Comparison of ENCODE assay signal across 11 cellular contexts in the genomic region with DNA sequence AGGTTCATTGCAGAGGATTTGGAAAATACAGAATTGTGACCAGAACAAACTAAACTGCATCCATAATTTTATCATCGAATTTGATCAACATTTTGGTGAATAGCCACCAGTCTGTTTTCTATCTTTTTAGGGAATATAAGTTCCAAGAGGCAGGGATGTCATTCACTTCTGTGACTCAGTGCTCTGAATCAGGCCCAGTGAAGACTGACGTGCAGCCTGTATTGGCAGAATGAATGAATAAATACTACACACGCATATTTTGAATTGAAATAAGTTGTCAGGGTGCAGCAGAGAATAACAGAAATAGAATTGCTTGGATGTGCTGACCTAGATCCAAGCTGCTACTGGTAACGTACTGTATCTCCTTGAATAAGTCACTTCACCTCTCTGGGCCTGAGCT. TPM values are rescaled to one million over a fixed set of nuclear protein-coding genes. Genes with fewer than 3 reads are reported as not detected.
DNase-seq lines count a peak whose midpoint lies in the region; ATAC-seq, FAIRE-seq and TF ChIP-seq lines count a peak whose summit lies in the region.
"Had no signal": no experiment of that assay in that cellular context is flagged by ENCODE, and none has a peak within 500 bp of the region (broad histone marks: within the 10 kb centered on the region; RNA-seq: fewer than 3 reads in every experiment).

No MANE protein-coding gene starts in this region.

- peak overlapping the region; percentile 91 for H3K27ac Mint-ChIP-seq in T-helper 17 cell

- H3K4me2 ChIP-seq in SK-N-SH: peak overlapping the region; percentile 62; the same call in 1 of the 2 replicates
- H3K4me2 ChIP-seq in HepG2 (ENCODE audit: low read depth, low read length): no peak overlapping the region

- intact Hi-C loops in HepG2 (cut with micrococcal nuclease; ENCODE audit: unreplicated experiment): no loop called here

- no peak overlapping the region for H3K4me3 Mint-ChIP-seq in T-helper 17 cell

- TF ChIP-seq CTCF in SK-N-SH (IDR thresholded peaks at IDR 0.05): no peak
- TF ChIP-seq CTCF in fibroblast of mammary gland (conservative IDR thresholded peaks at IDR 0.05; ENCODE audit: control insufficient read depth, insufficient read depth, low read depth, low read length): no peak
- no peak for TF ChIP-seq CTCF in HepG2 (CRISPR knock-in tag; IDR thresholded peaks at IDR 0.05)

- peaks cover 16% of the 10 kb centered on the region for H3F3A ChIP-seq in SK-N-SH (replicated peaks; ENCODE audit: insufficient read depth)

- 42% methylated on average over 4 of the region's 4 CpGs for WGBS in SK-N-SH (ENCODE audit: low lambda C conversion rate)
- 63 to 72% (median 69%) methylated on average over 4 of the region's 4 CpGs for WGBS in small intestine, 3 donors
- WGBS in HepG2 (ENCODE audit: low lambda C conversion rate): 23% methylated on average over 4 of the region's 4 CpGs

- CTCF ChIA-PET in SK-N-SH (lab: Yijun Ruan, JAX) (interaction anchor here (1.6 kb wide), 1 partner anchor 17 kb away, joined by 8 read pairs; no protein-coding TSS in a partner anchor), HepG2 (lab: Yijun Ruan, JAX; ENCODE audit: low intra/inter-chr PET ratio, low total read pairs) (no interaction called here)

- peak overlapping the region; percentile 60 to 99; a peak in 3 of 4 replicates for H3K27ac ChIP-seq in SK-N-SH (ENCODE audit: low read depth in 2 of 2, low read length in 1 of 2)
- H3K27ac ChIP-seq in small intestine (ENCODE audit: low read depth in 1 of 2, low read length in 1 of 2): peak overlapping the region; percentile 73 to 97
- H3K27ac ChIP-seq in HepG2 (ENCODE audit: extremely low read length, insufficient read depth, low read length): no peak overlapping the region

- H3K27me3 ChIP-seq in SK-N-SH (ENCODE audit: insufficient read depth) (no peaks in the 10 kb centered on the region), small intestine (ENCODE audit: control insufficient read depth in 2 of 2, insufficient read depth in 2 of 2, low read length in 2 of 2) (no peaks in the 10 kb centered on the region), HepG2 (ENCODE audit: control insufficient read depth in 1 of 2, insufficient read depth in 2 of 2, low read length in 2 of 2) (peaks cover 2 to 20% of the 10 kb centered on the region in 2 experiments; a peak in 3 of 5 replicates)
- H3K27me3 ChIP-seq: ovary had no signal

- TF ChIP-seq RAD21 in SK-N-SH (IDR thresholded peaks at IDR 0.05; ENCODE audit: low read length): no peak
- TF ChIP-seq RAD21 in HepG2 (CRISPR knock-in tag; IDR thresholded peaks at IDR 0.05): no peak

- H2AFZ ChIP-seq in SK-N-SH (ENCODE audit: low read depth) (no peak overlapping the region), HepG2 (ENCODE audit: low read length) (no peak overlapping the region)

- ATAC-seq in SK-N-SH treated with all-trans-retinoic acid at 6 μM for 48 hours (no peak), T-helper 17 cell (no peak), HepG2 (no peak), GM21737 (IDR thresholded peaks at IDR 0.05; ENCODE audit: unreplicated experiment) (no peak)

- no peak for FAIRE-seq in small intestine (lab: Jason Lieb, UNC)
- no peak for FAIRE-seq in HepG2 (lab: Jason Lieb, UNC)

- H3K36me3 Mint-ChIP-seq in T-helper 17 cell (ENCODE audit: low read depth): no peaks in the 10 kb centered on the region
- H3K36me3 Mint-ChIP-seq: activated naive CD8-positive, alpha-beta T cell treated with anti-CD3 and anti-CD28 coated beads, Interleukin-2, amount 10 ng/mL, durations not matched to agents 7 days and 5 days had no signal

- H3K9me2 ChIP-seq in SK-N-SH: no peaks in the 10 kb centered on the region

- H4K20me1 ChIP-seq in SK-N-SH (ENCODE audit: insufficient read depth) (no peaks in the 10 kb centered on the region), HepG2 (ENCODE audit: insufficient read depth, low read length) (no peaks in the 10 kb centered on the region)

- POLR2A ChIA-PET in SK-N-SH (lab: Yijun Ruan, JAX) (no interaction called here), HepG2 (lab: Yijun Ruan, JAX) (no interaction called here)

- no TSS peak for BruUV-seq in HepG2 (replicated peaks; lab: Mats Ljungman, UMichigan)

- H3K4me1 Mint-ChIP-seq in T-helper 17 cell: peaks cover 26% of the 10 kb centered on the region

- H3K27me3 Mint-ChIP-seq in T-helper 17 cell: peaks cover 6% of the 10 kb centered on the region

- H3K4me3 ChIP-seq in SK-N-SH (ENCODE audit: low read depth in 2 of 2, low read length in 1 of 2): no peak overlapping the region
- H3K4me3 ChIP-seq in fibroblast of mammary gland (ENCODE audit: control insufficient read depth, low read depth, low read length): no peak overlapping the region
- H3K4me3 ChIP-seq in small intestine (ENCODE audit: low read depth in 1 of 2, low read length in 2 of 2): no peak overlapping the region
- no peak overlapping the region for H3K4me3 ChIP-seq in HepG2 (replicated peaks in 1 of 3; ENCODE audit: insufficient read depth in 1 of 3, low read depth in 2 of 3, low read length in 3 of 3)
- H3K4me3 ChIP-seq: ovary had no signal

- H3K36me3 ChIP-seq in SK-N-SH (replicated peaks in 1 of 2; ENCODE audit: control insufficient read depth in 1 of 2, insufficient read depth in 2 of 2, low read length in 1 of 2) (no peaks in the 10 kb centered on the region), small intestine (ENCODE audit: control insufficient read depth in 2 of 2, insufficient read depth in 2 of 2, low read length in 2 of 2) (no peaks in the 10 kb centered on the region), HepG2 (replicated peaks in 1 of 2; ENCODE audit: control insufficient read depth in 1 of 2, insufficient read depth in 2 of 2, low read length in 2 of 2) (no peaks in the 10 kb centered on the region)
- H3K36me3 ChIP-seq: ovary had no signal

- in situ Hi-C loops in HepG2 (cut with HindIII; ENCODE audit: extremely low pct_ligation_motif_present, low pct_unique_long_range_greater_than_20kb): no loop called here

- TF ChIP-seq POLR2A in HepG2 (IDR thresholded peaks at IDR 0.05; ENCODE audit: insufficient read depth in 1 of 2, low read depth in 2 of 2, low read length in 2 of 2): no peak

- TF ChIP-seq EP300 in SK-N-SH (IDR thresholded peaks at IDR 0.05; ENCODE audit: borderline replicate concordance in 1 of 2, low read depth in 1 of 2, low read length in 1 of 2) (no peak), HepG2 (IDR thresholded peaks at IDR 0.05; ENCODE audit: low read depth in 2 of 2, low read length in 2 of 2) (no peak), HepG2 (CRISPR knock-in tag; IDR thresholded peaks at IDR 0.05; ENCODE audit: borderline replicate concordance) (no peak)

- DNase-seq in SK-N-SH (no peak), T-helper 17 cell (no peak), fibroblast of mammary gland (ENCODE audit: low read depth) (peak; percentile 85), small intestine (no peak), HepG2 (ENCODE audit: low spot score) (no peak)
- DNase-seq in stimulated activated CD4-positive, alpha-beta T cell treated with anti-CD3 and anti-CD28 coated beads, Interleukin-4, amount 100 ng/mL, for 4 hours: no peak
- DNase-seq: activated CD4-positive, alpha-beta T cell treated with anti-CD3 and anti-CD28 coated beads for 1 hour; activated naive CD8-positive, alpha-beta T cell treated with anti-CD3 and anti-CD28 coated beads, Interleukin-2, amount 10 ng/mL, durations not matched to agents 7 days and 5 days had no signal

- H3K9ac ChIP-seq in SK-N-SH (peak overlapping the region; percentile 78), HepG2 (ENCODE audit: insufficient read depth, low read depth, low read length) (no peak overlapping the region)

- H3K4me1 ChIP-seq in SK-N-SH (ENCODE audit: control insufficient read depth in 1 of 2, insufficient read depth in 2 of 2, low read depth in 1 of 2, low read length in 1 of 2) (peaks cover 12 to 26% of the 10 kb centered on the region in 2 experiments; a peak in 3 of 4 replicates), small intestine (ENCODE audit: control insufficient read depth in 2 of 2, insufficient read depth in 1 of 2, low read depth in 1 of 2, low read length in 1 of 2) (peaks cover 7 to 16% of the 10 kb centered on the region in 2 donors), HepG2 (ENCODE audit: insufficient read depth, low read length) (peaks cover 24% of the 10 kb centered on the region)

- H3K9me3 ChIP-seq in SK-N-SH (no peaks in the 10 kb centered on the region), T-helper 17 cell (ENCODE audit: control insufficient read depth, low read length, poor library complexity, severe bottlenecking) (no peaks in the 10 kb centered on the region), small intestine (ENCODE audit: control insufficient read depth, low read depth) (no peaks in the 10 kb centered on the region), HepG2 (ENCODE audit: low read length) (no peaks in the 10 kb centered on the region)
- H3K9me3 ChIP-seq: ovary had no signal

- H3K79me2 ChIP-seq in SK-N-SH (ENCODE audit: insufficient read depth) (peaks cover 36% of the 10 kb centered on the region), HepG2 (ENCODE audit: insufficient read depth, low read length) (no peaks in the 10 kb centered on the region)

RNA-seq across cellular contexts. Expression of gene EMP1, which starts 1.3 kb away (rescaled TPM):
- polyA plus RNA-seq in SK-N-SH (2012; rRNA removed): 67.4 and 111 TPM in 2 replicates
- polyA plus RNA-seq in SK-N-SH (2012; cell fraction: cytosol; rRNA removed): 53.2 and 70.1 TPM in 2 replicates
- 77.6 and 144 TPM in 2 replicates for polyA plus RNA-seq in SK-N-SH (2012; cell fraction: nucleus; rRNA removed)
- 10 to 100 TPM in 1 of 2 donors, 1 to 10 TPM in 1; 6.2 to 14.0 TPM for total RNA-seq in T-helper 17 cell
- polyA plus RNA-seq in small intestine: 10 to 100 TPM; 11.6 to 65.9 (median 18.1) TPM
- 0.13 TPM in 1 of 2 replicates, not detected in the other for total RNA-seq in HepG2 (2016; rRNA removed; fragmentation: Illumina TruSeq; extraction: Trizol)
- total RNA-seq in HepG2 (2016; cell fraction: cytosol; rRNA removed; fragmentation: Illumina TruSeq; extraction: Trizol; ENCODE audit: low read depth): 0.71 TPM in 1 of 2 replicates, not detected in the other
- 0.09 and 0.35 TPM in 2 replicates for total RNA-seq in HepG2 (2016; cell fraction: insoluble cytoplasmic fraction; rRNA removed; fragmentation: Illumina TruSeq; extraction: Trizol)
- total RNA-seq in HepG2 (2016; cell fraction: membrane; rRNA removed; fragmentation: Illumina TruSeq; extraction: Trizol): 0.03 TPM in 1 of 2 replicates, not detected in the other
- total RNA-seq in HepG2 (2016; cell fraction: nucleus; rRNA removed; fragmentation: Illumina TruSeq; extraction: Trizol): 0.50 and 0.59 TPM in 2 replicates
- polyA plus RNA-seq in HepG2 (2011; rRNA removed): 0.61 and 0.76 TPM in 2 replicates
- polyA plus RNA-seq in HepG2 (2011; cell fraction: cytosol; rRNA removed): 0.09 and 0.10 TPM in 2 replicates
- polyA plus RNA-seq in HepG2 (2011; cell fraction: nucleus; rRNA removed): 0.05 TPM in 1 of 2 replicates, not detected in the other
- polyA plus RNA-seq in HepG2 (2012): 0.17 and 0.28 TPM in 2 replicates
- 0.01 TPM in 1 of 2 replicates, not detected in the other for polyA plus RNA-seq in HepG2 (2016; cell fraction: cytosol; fragmentation: Illumina TruSeq; extraction: Trizol; ENCODE audit: low read depth)
- 0.05 TPM in 1 of 2 replicates, not detected in the other for polyA plus RNA-seq in HepG2 (2016; cell fraction: insoluble cytoplasmic fraction; fragmentation: Illumina TruSeq; extraction: Trizol; ENCODE audit: low read depth)
- polyA plus RNA-seq in HepG2 (2016; cell fraction: membrane; fragmentation: Illumina TruSeq; extraction: Trizol; ENCODE audit: low read depth): 0.28 TPM in 1 of 2 replicates, not detected in the other
- polyA plus RNA-seq in HepG2 (2016; cell fraction: nucleus; fragmentation: Illumina TruSeq; extraction: Trizol; ENCODE audit: insufficient read depth, low read depth): 0.10 TPM in 1 of 2 replicates, not detected in the other
- polyA minus RNA-seq in HepG2 (2011; rRNA and poly(A)+ RNA removed; ENCODE audit: low replicate concordance): 1.2 and 101 TPM in 2 replicates
- not detected in 2 replicates for polyA minus RNA-seq in HepG2 (2011; cell fraction: cytosol; rRNA and poly(A)+ RNA removed)
- polyA minus RNA-seq in HepG2 (2011; cell fraction: nucleus; rRNA and poly(A)+ RNA removed): 0.64 and 1.1 TPM in 2 replicates

Comparison
In these comparisons a context has a peak if more than half of its experiments do, and no peak if none do; other contexts are left out.
1. RNA of gene EMP1, which starts 1.3 kb away (polyA plus RNA-seq): 53.2 to 144 TPM in SK-N-SH and 11.6 to 65.9 TPM in small intestine; 0.01 to 0.76 TPM in HepG2; every median in the first group is over 4 times any median in the second.
2. Of the 25 proteins assayed by ChIP-seq in both HepG2 and SK-N-SH: peak only in HepG2: none; only in SK-N-SH: JUND, PBX3 and TCF12; in both: none; in neither: 22.